Comparison of ENCODE assay signal across 2 cellular contexts in the genomic region with DNA sequence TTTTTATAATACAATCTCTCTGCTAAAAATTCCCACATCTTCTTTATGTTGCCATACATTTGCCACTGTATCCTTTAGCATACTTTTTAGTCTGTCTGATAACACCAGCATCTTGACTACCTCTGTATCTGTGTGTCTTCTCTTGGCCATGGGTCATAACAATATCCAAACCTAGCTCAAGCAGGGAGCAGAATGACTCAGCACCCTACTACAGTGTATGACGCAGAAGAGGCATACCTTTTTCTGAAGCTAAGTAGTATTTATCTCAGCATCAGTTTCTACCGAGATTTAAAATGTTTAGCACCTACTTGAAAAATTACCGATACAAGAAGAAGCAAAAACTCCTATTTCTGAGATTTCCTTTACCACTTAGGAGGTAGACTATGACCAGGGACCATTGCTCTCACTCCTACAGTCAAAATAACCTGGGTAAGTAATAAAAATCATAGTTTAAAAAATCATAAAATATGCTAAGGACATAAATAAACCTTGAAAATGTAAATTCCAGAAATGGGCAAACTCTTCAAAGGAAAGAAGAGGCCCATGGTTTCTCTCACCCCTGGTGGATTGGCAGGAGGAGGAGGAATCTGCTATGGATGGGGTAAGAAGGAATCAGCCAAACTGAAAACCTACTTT.
TF ChIP-seq lines count a peak whose summit lies in the region.

No MANE protein-coding gene starts in this region.

TF ChIP-seq in SK-N-SH treated with all-trans-retinoic acid at 6 μM for 48 hours, 23 proteins besides CTCF, POLR2A, EP300 and RAD21:
- TF ChIP-seq, protein P1, sequence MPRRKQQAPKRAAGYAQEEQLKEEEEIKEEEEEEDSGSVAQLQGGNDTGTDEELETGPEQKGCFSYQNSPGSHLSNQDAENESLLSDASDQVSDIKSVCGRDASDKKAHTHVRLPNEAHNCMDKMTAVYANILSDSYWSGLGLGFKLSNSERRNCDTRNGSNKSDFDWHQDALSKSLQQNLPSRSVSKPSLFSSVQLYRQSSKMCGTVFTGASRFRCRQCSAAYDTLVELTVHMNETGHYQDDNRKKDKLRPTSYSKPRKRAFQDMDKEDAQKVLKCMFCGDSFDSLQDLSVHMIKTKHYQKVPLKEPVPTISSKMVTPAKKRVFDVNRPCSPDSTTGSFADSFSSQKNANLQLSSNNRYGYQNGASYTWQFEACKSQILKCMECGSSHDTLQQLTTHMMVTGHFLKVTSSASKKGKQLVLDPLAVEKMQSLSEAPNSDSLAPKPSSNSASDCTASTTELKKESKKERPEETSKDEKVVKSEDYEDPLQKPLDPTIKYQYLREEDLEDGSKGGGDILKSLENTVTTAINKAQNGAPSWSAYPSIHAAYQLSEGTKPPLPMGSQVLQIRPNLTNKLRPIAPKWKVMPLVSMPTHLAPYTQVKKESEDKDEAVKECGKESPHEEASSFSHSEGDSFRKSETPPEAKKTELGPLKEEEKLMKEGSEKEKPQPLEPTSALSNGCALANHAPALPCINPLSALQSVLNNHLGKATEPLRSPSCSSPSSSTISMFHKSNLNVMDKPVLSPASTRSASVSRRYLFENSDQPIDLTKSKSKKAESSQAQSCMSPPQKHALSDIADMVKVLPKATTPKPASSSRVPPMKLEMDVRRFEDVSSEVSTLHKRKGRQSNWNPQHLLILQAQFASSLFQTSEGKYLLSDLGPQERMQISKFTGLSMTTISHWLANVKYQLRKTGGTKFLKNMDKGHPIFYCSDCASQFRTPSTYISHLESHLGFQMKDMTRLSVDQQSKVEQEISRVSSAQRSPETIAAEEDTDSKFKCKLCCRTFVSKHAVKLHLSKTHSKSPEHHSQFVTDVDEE (CRISPR knock-in tag; IDR thresholded peaks at IDR 0.05): no peak
- TF ChIP-seq, protein P2, sequence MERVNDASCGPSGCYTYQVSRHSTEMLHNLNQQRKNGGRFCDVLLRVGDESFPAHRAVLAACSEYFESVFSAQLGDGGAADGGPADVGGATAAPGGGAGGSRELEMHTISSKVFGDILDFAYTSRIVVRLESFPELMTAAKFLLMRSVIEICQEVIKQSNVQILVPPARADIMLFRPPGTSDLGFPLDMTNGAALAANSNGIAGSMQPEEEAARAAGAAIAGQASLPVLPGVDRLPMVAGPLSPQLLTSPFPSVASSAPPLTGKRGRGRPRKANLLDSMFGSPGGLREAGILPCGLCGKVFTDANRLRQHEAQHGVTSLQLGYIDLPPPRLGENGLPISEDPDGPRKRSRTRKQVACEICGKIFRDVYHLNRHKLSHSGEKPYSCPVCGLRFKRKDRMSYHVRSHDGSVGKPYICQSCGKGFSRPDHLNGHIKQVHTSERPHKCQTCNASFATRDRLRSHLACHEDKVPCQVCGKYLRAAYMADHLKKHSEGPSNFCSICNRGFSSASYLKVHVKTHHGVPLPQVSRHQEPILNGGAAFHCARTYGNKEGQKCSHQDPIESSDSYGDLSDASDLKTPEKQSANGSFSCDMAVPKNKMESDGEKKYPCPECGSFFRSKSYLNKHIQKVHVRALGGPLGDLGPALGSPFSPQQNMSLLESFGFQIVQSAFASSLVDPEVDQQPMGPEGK (CRISPR knock-in tag; IDR thresholded peaks at IDR 0.05; ENCODE audit: borderline replicate concordance): no peak
- TF ChIP-seq ZNF70 (CRISPR knock-in tag; IDR thresholded peaks at IDR 0.05) (no peak), TOX (CRISPR knock-in tag; IDR thresholded peaks at IDR 0.05; ENCODE audit: borderline replicate concordance) (no peak), ISL1 (CRISPR knock-in tag; IDR thresholded peaks at IDR 0.05) (no peak), CSRNP3 (CRISPR knock-in tag; IDR thresholded peaks at IDR 0.05) (no peak), ZFP3 (CRISPR knock-in tag; IDR thresholded peaks at IDR 0.05) (no peak)

TF ChIP-seq in SK-N-SH, 30 proteins besides CTCF, POLR2A, EP300 and RAD21 (continued from another document):
- TF ChIP-seq, protein P3, sequence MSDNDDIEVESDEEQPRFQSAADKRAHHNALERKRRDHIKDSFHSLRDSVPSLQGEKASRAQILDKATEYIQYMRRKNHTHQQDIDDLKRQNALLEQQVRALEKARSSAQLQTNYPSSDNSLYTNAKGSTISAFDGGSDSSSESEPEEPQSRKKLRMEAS (IDR thresholded peaks at IDR 0.05; ENCODE audit: low read depth): no peak
- TF ChIP-seq RXRA (IDR thresholded peaks at IDR 0.05; ENCODE audit: borderline replicate concordance, low read depth) (no peak), ELF1 (IDR thresholded peaks at IDR 0.05) (no peak), FOXM1 (IDR thresholded peaks at IDR 0.05; ENCODE audit: low read depth) (no peak), TAF1 (IDR thresholded peaks at IDR 0.05; ENCODE audit: borderline replicate concordance, low read depth, low read length) (no peak), JUND (IDR thresholded peaks at IDR 0.05) (no peak), FOXJ3 (CRISPR knock-in tag; IDR thresholded peaks at IDR 0.05) (no peak), YY1 (IDR thresholded peaks at IDR 0.05; ENCODE audit: low read depth) (no peak)
TF ChIP-seq in SK-N-SH: peak in this region for 0.
